In the genomic region with DNA sequence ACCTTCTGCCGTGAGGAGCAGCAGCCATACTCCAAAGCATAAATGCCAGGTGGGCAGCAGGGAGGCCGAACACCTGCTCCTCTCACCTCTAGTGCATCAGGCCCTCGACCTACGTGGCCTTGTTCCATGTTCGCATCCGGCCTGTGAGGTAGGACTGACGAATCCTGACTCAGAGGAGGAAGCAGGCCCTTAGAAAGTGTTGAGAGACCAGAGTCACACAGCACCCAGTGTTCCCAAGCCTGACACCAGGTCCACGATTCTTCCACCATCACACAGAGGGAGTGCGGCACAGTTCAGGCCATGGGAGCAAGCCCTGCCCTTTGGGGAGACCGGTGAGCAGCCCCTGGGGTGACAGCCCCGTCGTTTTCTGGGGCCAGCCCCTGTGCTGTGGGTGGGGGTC, we compare ENCODE assay signal across 23 cellular contexts. TPM values are rescaled to one million over a fixed set of nuclear protein-coding genes. Genes with fewer than 3 reads are reported as not detected.
DNase-seq lines count a peak whose midpoint lies in the region; ATAC-seq and TF ChIP-seq lines count a peak whose summit lies in the region.
"Had no signal": no experiment of that assay in that cellular context is flagged by ENCODE, and none has a peak within 500 bp of the region (broad histone marks: within the 10 kb centered on the region; RNA-seq: fewer than 3 reads in every experiment).

No MANE protein-coding gene starts in this region.

- H3K9ac ChIP-seq in PC-3 (ENCODE audit: low read length): no peak overlapping the region
- H3K9ac ChIP-seq: BLaER1 had no signal

- intact Hi-C loops in PC-3 (cut with micrococcal nuclease): loop anchor here (5.0 to 10.0 kb wide), 2 partner anchors 32 to 300 kb away; no protein-coding TSS in a partner anchor

- no peaks in the 10 kb centered on the region for H3K9me2 ChIP-seq in PC-3 (replicated peaks; ENCODE audit: low read length)

- ATAC-seq in PC-3 (peak; percentile 71), foreskin keratinocyte (peak; percentile 14), HG02885 (IDR thresholded peaks at IDR 0.05; ENCODE audit: poor library complexity, unreplicated experiment) (no peak), GM19463 (IDR thresholded peaks at IDR 0.05; ENCODE audit: unreplicated experiment) (no peak)

- no peaks in the 10 kb centered on the region for H3K79me2 ChIP-seq in PC-3 (ENCODE audit: low read length)

- H3K27ac ChIP-seq in PC-3 (ENCODE audit: low read length) (no peak overlapping the region), foreskin keratinocyte (no peak overlapping the region)
- H3K27ac ChIP-seq: BLaER1, HL-60, Peyer's patch, SK-N-MC had no signal

- no peak for TF ChIP-seq CTCF in PC-3 (conservative IDR thresholded peaks at IDR 0.05; ENCODE audit: low read depth, low read length)
- TF ChIP-seq CTCF in foreskin keratinocyte (conservative IDR thresholded peaks at IDR 0.05): no peak

- no peak overlapping the region for H3K4me2 ChIP-seq in PC-3 (ENCODE audit: low read length)
- H3K4me2 ChIP-seq: BLaER1 had no signal

- H3K4me1 ChIP-seq in PC-3 (ENCODE audit: insufficient read depth, low read length) (no peaks in the 10 kb centered on the region; the same call in 1 of the 2 replicates), foreskin keratinocyte (no peaks in the 10 kb centered on the region)
- H3K4me1 ChIP-seq: BLaER1, Peyer's patch had no signal

- H3K27me3 ChIP-seq in PC-3 (ENCODE audit: low read length): peaks cover 33% of the 10 kb centered on the region
- H3K27me3 ChIP-seq in foreskin keratinocyte: no peaks in the 10 kb centered on the region
- H3K27me3 ChIP-seq: Peyer's patch had no signal

- peak; percentile 56 for DNase-seq in Daoy (ENCODE audit: low read depth)
- peak; percentile 45 for DNase-seq in HT1080 (ENCODE audit: low read depth)
- peak; percentile 55 for DNase-seq in PC-3
- no peak for DNase-seq in foreskin keratinocyte
- DNase-seq in activated naive CD4-positive, alpha-beta T cell treated with anti-CD3 and anti-CD28 coated beads, Interleukin-2, amount 50 U/mL, for 16 hours: no peak
- DNase-seq: CD4-positive, CD25-positive, alpha-beta regulatory T cell; EL; GF-D8; Karpas-422; NCI-H1105; NCI-H1436 treated with DMSO at 0.1 percent for 48 hours; NCI-H187 treated with DMSO at 0.1 percent for 48 hours; NCI-H446; NCI-H774; Peyer's patch; SIG-M5; SW 1271 had no signal

- H4K20me1 ChIP-seq in PC-3 (ENCODE audit: low read length): no peaks in the 10 kb centered on the region

- no peaks in the 10 kb centered on the region for H3K36me3 ChIP-seq in PC-3 (ENCODE audit: low read depth, low read length)
- H3K36me3 ChIP-seq: BLaER1, Peyer's patch had no signal

- H3K9me3 ChIP-seq in PC-3 (ENCODE audit: low read length): no peaks in the 10 kb centered on the region
- H3K9me3 ChIP-seq: BLaER1, Peyer's patch had no signal

- POLR2A ChIA-PET in PC-3 (lab: Charles Lee; ENCODE audit: unreplicated experiment): no interaction called here

- no peak overlapping the region for H2AFZ ChIP-seq in PC-3 (ENCODE audit: low read length)

- BruUV-seq in PC-3 (replicated peaks; lab: Mats Ljungman, UMichigan): no TSS peak

- H3F3A ChIP-seq in PC-3 (ENCODE audit: low read length, unreplicated experiment): no peaks in the 10 kb centered on the region

- no peak overlapping the region for H3K4me3 ChIP-seq in PC-3 (ENCODE audit: low read length)
- H3K4me3 ChIP-seq: BLaER1, Peyer's patch, SK-N-MC had no signal

- CTCF ChIA-PET in PC-3 (lab: Charles Lee): no interaction called here

RNA-seq across cellular contexts. Expression of a gene that starts 14.7 kb away (rescaled TPM):
- total RNA-seq in Daoy (2014; rRNA removed; shearing (Covaris generic)): 0.06 TPM in 1 of 2 replicates, not detected in the other
- not detected in 2 replicates for total RNA-seq in HT1080 (2014; rRNA removed; shearing (Covaris generic))
- polyA plus RNA-seq in HT1080 (2015; cell fraction: cytosol; rRNA removed): 0.03 and 0.14 TPM in 2 replicates
- 0.06 TPM in 1 of 2 replicates, not detected in the other for polyA plus RNA-seq in HT1080 (2015; cell fraction: nucleus; rRNA removed)
- 0.11 TPM in 1 of 2 replicates, not detected in the other for total RNA-seq in PC-3 (2014; rRNA removed)
- total RNA-seq in foreskin keratinocyte: 1.2 and 4.2 TPM in 2 replicates
- 0.68 and 1.9 TPM in 2 replicates for polyA plus RNA-seq in foreskin keratinocyte
- total RNA-seq: Peyer's patch had no signal
- polyA plus RNA-seq: AG04450 had no signal

Comparison
In these comparisons a context has a peak if more than half of its experiments do, and no peak if none do; other contexts are left out.
1. DNase-seq: peak in Daoy (single experiment), HT1080 (single experiment) and PC-3 (single experiment); none in foreskin keratinocyte (0 of 2) and activated naive CD4-positive, alpha-beta T cell treated with anti-CD3 and anti-CD28 coated beads, Interleukin-2, amount 50 U/mL, for 16 hours (single experiment).
2. ATAC-seq: peak in PC-3 (single experiment) and foreskin keratinocyte (single experiment); none in HG02885 (single experiment) and GM19463 (single experiment).